ENCODE assay signal across 25 cellular contexts in the genomic region with DNA sequence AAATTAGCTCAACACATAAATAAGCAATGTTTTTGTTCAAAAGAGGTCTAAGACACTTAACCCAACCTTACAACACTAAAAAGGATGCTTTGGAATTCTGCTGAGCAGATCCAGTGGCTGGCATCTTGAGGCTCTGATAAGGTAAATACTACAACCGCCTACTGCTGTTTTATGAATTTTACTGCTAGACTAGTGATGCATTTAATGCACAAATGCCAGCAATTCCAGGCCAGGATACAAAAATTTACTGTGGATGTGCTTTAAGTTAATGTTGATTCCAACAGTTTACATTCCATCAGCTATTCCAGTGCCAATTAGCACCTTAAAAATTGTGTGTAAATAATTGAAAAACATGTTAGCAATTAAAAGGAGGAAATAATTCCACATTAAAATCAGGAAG.
"Had no signal": no experiment of that assay in that cellular context is flagged by ENCODE, and none has a peak within 500 bp of the region (broad histone marks: within the 10 kb centered on the region; RNA-seq: fewer than 3 reads in every experiment).

No MANE protein-coding gene starts in this region.

- H3K9me3 ChIP-seq: neutrophil, pancreas, prostate gland, right lobe of liver, sigmoid colon, stomach, thoracic aorta, thyroid gland, tibial nerve, upper lobe of right lung, uterus had no signal

- H3K36me3 ChIP-seq: neutrophil, pancreas, prostate gland, right lobe of liver, sigmoid colon, stomach, thoracic aorta, thyroid gland, tibial nerve, upper lobe of right lung, uterus had no signal

- H3K27ac ChIP-seq: neutrophil, pancreas, prostate gland, right lobe of liver, sigmoid colon, stomach, thoracic aorta, thyroid gland, tibial nerve, upper lobe of right lung, uterus had no signal

- ATAC-seq: naive thymus-derived CD8-positive, alpha-beta T cell; natural killer cell treated with Interleukin-12 subunit alpha and Interleukin-12 subunit beta and Interleukin-15 and Interleukin-18, amount 100 ng/mL, for 72 hours; pancreas; right cardiac atrium; right lobe of liver; stimulated activated effector memory CD8-positive, alpha-beta T cell treated with anti-CD3 and anti-CD28 coated beads, Interleukin-12 subunit alpha, Interleukin-12 subunit beta, amount 100 ng/mL, for 72 hours; stimulated activated naive B cell treated with anti-CD40 and anti-IgM and Interleukin-4, amounts not matched to agents 10 μg/mL and 1 μg/mL and 100 μg/mL, for 72 hours; upper lobe of right lung had no signal

- H3K27me3 ChIP-seq: neutrophil, pancreas, right lobe of liver, sigmoid colon, stomach, thyroid gland, tibial nerve, upper lobe of right lung, uterus had no signal

- H3K4me3 ChIP-seq: pancreas, prostate gland, right lobe of liver, sigmoid colon, stomach, thoracic aorta, thyroid gland, tibial nerve, upper lobe of right lung, uterus had no signal

- H3K4me1 ChIP-seq: pancreas, prostate gland, thyroid gland, upper lobe of right lung, uterus had no signal

- DNase-seq: naive thymus-derived CD8-positive, alpha-beta T cell; nephron progenitor cell; nucleus accumbens; pancreas; right cardiac atrium; right lobe of liver; sigmoid colon; small intestine; stimulated activated CD4-positive, alpha-beta T cell treated with anti-CD3 and anti-CD28 coated beads, Interleukin-15, amount 100 ng/mL, for 24 hours; stimulated activated CD4-positive, alpha-beta T cell treated with anti-CD3 and anti-CD28 coated beads, Interleukin-2, amount 100 ng/mL, for 24 hours; stimulated activated CD4-positive, alpha-beta T cell treated with anti-CD3 and anti-CD28 coated beads, Interleukin-2, amount 100 ng/mL, for 48 hours; stimulated activated CD4-positive, alpha-beta T cell treated with anti-CD3 and anti-CD28 coated beads, Interleukin-4, amount 100 ng/mL, for 24 hours; stimulated activated naive B cell treated with anti-CD40 and anti-IgM and Interleukin-4, amounts not matched to agents 10 μg/mL and 1 μg/mL and 100 μg/mL, for 72 hours; stimulated activated naive CD4-positive, alpha-beta T cell treated with Interleukin-2 at 50 U/mL for 16 hours; stomach; thyroid gland; trophoblast cell; upper lobe of right lung; uterus had no signal
